26 cellular contexts compared by ENCODE assay signal in the genomic region with DNA sequence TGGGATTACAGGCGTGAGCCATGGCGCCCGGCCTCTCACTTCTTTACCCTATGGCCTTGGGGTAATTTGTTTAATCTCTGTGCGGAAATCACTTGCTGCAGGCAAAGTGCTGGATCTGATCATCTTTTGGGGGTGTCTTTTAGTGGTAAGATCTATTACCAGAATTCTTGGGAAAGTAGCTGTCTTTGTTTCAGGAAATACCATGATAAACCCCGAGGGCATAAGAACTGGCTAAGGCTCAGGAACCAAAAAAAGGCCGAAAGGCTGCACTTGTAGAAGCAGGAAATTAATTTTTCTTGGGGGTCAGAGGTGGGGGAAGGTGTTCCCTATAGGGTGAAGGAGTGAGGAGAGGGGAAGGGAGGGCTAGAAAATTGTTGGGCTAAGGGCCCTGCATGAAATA.
"Had no signal": no experiment of that assay in that cellular context is flagged by ENCODE, and none has a peak within 500 bp of the region (broad histone marks: within the 10 kb centered on the region; RNA-seq: fewer than 3 reads in every experiment).

No MANE protein-coding gene starts in this region.

- H3K9me3 Mint-ChIP-seq: activated CD4-positive, alpha-beta T cell treated with anti-CD3 and anti-CD28 coated beads, Interleukin-2, amount 10 ng/mL, durations not matched to agents 7 days and 5 days; activated CD8-positive, alpha-beta T cell treated with anti-CD3 and anti-CD28 coated beads for 36 hours; activated naive CD8-positive, alpha-beta T cell treated with anti-CD3 and anti-CD28 coated beads, Interleukin-2, amount 50 U/mL, for 24 hours; dendritic cell treated with granulocyte-macrophage colony-stimulating factor and Interleukin-4, amounts not matched to agents 40 ng/mL and 50 ng/mL, for 4 days; natural killer cell; stimulated activated memory B cell treated with anti-CD40 and anti-IgM and Interleukin-4, amounts not matched to agents 10 μg/mL and 1 μg/mL and 100 μg/mL, for 72 hours; T-helper 2 cell treated with Interferon-gamma antibody and Interleukin-4, amounts not matched to agents 5 μg/mL and 100 μg/mL, for 36 hours had no signal

- H3K27ac Mint-ChIP-seq: activated CD4-positive, alpha-beta T cell treated with anti-CD3 and anti-CD28 coated beads, Interleukin-2, amount 10 ng/mL, durations not matched to agents 7 days and 5 days; activated CD8-positive, alpha-beta memory T cell treated with anti-CD3 and anti-CD28 coated beads, Interleukin-2, amount 10 ng/mL, durations not matched to agents 7 days and 5 days; activated CD8-positive, alpha-beta T cell treated with anti-CD3 and anti-CD28 coated beads for 36 hours; activated naive CD8-positive, alpha-beta T cell treated with anti-CD3 and anti-CD28 coated beads, Interleukin-2, amount 50 U/mL, for 24 hours; brain; dendritic cell treated with granulocyte-macrophage colony-stimulating factor and Interleukin-4, amounts not matched to agents 40 ng/mL and 50 ng/mL, for 4 days; natural killer cell; stimulated activated memory B cell treated with anti-CD40 and anti-IgM and Interleukin-4, amounts not matched to agents 10 μg/mL and 1 μg/mL and 100 μg/mL, for 72 hours; T-helper 2 cell treated with Interferon-gamma antibody and Interleukin-4, amounts not matched to agents 5 μg/mL and 100 μg/mL, for 36 hours had no signal

- H3K9me3 ChIP-seq: left ventricle myocardium inferior, transverse colon had no signal

- H2AFZ ChIP-seq: hepatocyte had no signal

- ATAC-seq: activated CD8-positive, alpha-beta memory T cell treated with anti-CD3 and anti-CD28 coated beads, Interleukin-2, amount 10 ng/mL, durations not matched to agents 7 days and 5 days; activated CD8-positive, alpha-beta T cell treated with anti-CD3 and anti-CD28 coated beads for 36 hours; activated naive CD8-positive, alpha-beta T cell treated with anti-CD3 and anti-CD28 coated beads, Interleukin-2, amount 50 U/mL, for 24 hours; natural killer cell; sciatic nerve; stimulated activated memory B cell treated with anti-CD40 and anti-IgM and Interleukin-4, amounts not matched to agents 10 μg/mL and 1 μg/mL and 100 μg/mL, for 72 hours had no signal

- DNase-seq: activated CD4-positive, alpha-beta T cell treated with anti-CD3 and anti-CD28 coated beads, Interleukin-2, amount 10 ng/mL, durations not matched to agents 7 days and 5 days; activated CD4-positive, CD25-positive, alpha-beta regulatory T cell treated with anti-CD3 and anti-CD28 coated beads, Interleukin-2, amount 50 U/mL, for 72 hours; activated CD8-positive, alpha-beta memory T cell treated with anti-CD3 and anti-CD28 coated beads, Interleukin-2, amount 10 ng/mL, durations not matched to agents 7 days and 5 days; activated CD8-positive, alpha-beta T cell treated with anti-CD3 and anti-CD28 coated beads for 36 hours; activated effector memory CD4-positive, alpha-beta T cell treated with anti-CD3 and anti-CD28 coated beads, Interleukin-2, amount 50 U/mL, for 16 hours; activated naive CD4-positive, alpha-beta T cell treated with anti-CD3 and anti-CD28 coated beads, Interleukin-2, amount 50 U/mL, for 16 hours; activated naive CD8-positive, alpha-beta T cell treated with anti-CD3 and anti-CD28 coated beads, Interleukin-2, amount 50 U/mL, for 24 hours; activated T-cell treated with anti-CD3 and anti-CD28 coated beads for 4 hours; anterior cingulate cortex; caudate nucleus; effector CD4-positive, alpha-beta T cell; glutamatergic neuron; kidney glomerular epithelial cell; left ventricle myocardium inferior; midbrain; natural killer cell; nucleus accumbens; small intestine; transverse colon; WERI-Rb-1 had no signal

- H3K36me3 Mint-ChIP-seq: activated CD8-positive, alpha-beta memory T cell treated with anti-CD3 and anti-CD28 coated beads, Interleukin-2, amount 10 ng/mL, durations not matched to agents 7 days and 5 days; brain; natural killer cell; stimulated activated memory B cell treated with anti-CD40 and anti-IgM and Interleukin-4, amounts not matched to agents 10 μg/mL and 1 μg/mL and 100 μg/mL, for 72 hours had no signal

- H3K36me3 ChIP-seq: left ventricle myocardium inferior, transverse colon, WERI-Rb-1 had no signal

- H3K4me3 Mint-ChIP-seq: activated CD4-positive, alpha-beta T cell treated with anti-CD3 and anti-CD28 coated beads, Interleukin-2, amount 10 ng/mL, durations not matched to agents 7 days and 5 days; activated CD8-positive, alpha-beta memory T cell treated with anti-CD3 and anti-CD28 coated beads, Interleukin-2, amount 10 ng/mL, durations not matched to agents 7 days and 5 days; activated CD8-positive, alpha-beta T cell treated with anti-CD3 and anti-CD28 coated beads for 36 hours; activated naive CD8-positive, alpha-beta T cell treated with anti-CD3 and anti-CD28 coated beads, Interleukin-2, amount 50 U/mL, for 24 hours; brain; dendritic cell treated with granulocyte-macrophage colony-stimulating factor and Interleukin-4, amounts not matched to agents 40 ng/mL and 50 ng/mL, for 4 days; natural killer cell; stimulated activated memory B cell treated with anti-CD40 and anti-IgM and Interleukin-4, amounts not matched to agents 10 μg/mL and 1 μg/mL and 100 μg/mL, for 72 hours; T-helper 2 cell treated with Interferon-gamma antibody and Interleukin-4, amounts not matched to agents 5 μg/mL and 100 μg/mL, for 36 hours had no signal

- H3K4me1 Mint-ChIP-seq: activated CD4-positive, alpha-beta T cell treated with anti-CD3 and anti-CD28 coated beads, Interleukin-2, amount 10 ng/mL, durations not matched to agents 7 days and 5 days; activated CD8-positive, alpha-beta memory T cell treated with anti-CD3 and anti-CD28 coated beads, Interleukin-2, amount 10 ng/mL, durations not matched to agents 7 days and 5 days; activated naive CD8-positive, alpha-beta T cell treated with anti-CD3 and anti-CD28 coated beads, Interleukin-2, amount 50 U/mL, for 24 hours; brain; natural killer cell; stimulated activated memory B cell treated with anti-CD40 and anti-IgM and Interleukin-4, amounts not matched to agents 10 μg/mL and 1 μg/mL and 100 μg/mL, for 72 hours had no signal

- H3K4me2 ChIP-seq: hepatocyte had no signal

- H3K4me1 ChIP-seq: left ventricle myocardium inferior, transverse colon had no signal

- H3K4me3 ChIP-seq: hepatocyte, left ventricle myocardium inferior, transverse colon had no signal

- H3K27ac ChIP-seq: hepatocyte, left ventricle myocardium inferior, transverse colon, WERI-Rb-1 had no signal

- H3K79me2 ChIP-seq: hepatocyte had no signal

- H3K27me3 ChIP-seq: hepatocyte had no signal
